ENCODE assay signal across 8 cellular contexts in the genomic region with DNA sequence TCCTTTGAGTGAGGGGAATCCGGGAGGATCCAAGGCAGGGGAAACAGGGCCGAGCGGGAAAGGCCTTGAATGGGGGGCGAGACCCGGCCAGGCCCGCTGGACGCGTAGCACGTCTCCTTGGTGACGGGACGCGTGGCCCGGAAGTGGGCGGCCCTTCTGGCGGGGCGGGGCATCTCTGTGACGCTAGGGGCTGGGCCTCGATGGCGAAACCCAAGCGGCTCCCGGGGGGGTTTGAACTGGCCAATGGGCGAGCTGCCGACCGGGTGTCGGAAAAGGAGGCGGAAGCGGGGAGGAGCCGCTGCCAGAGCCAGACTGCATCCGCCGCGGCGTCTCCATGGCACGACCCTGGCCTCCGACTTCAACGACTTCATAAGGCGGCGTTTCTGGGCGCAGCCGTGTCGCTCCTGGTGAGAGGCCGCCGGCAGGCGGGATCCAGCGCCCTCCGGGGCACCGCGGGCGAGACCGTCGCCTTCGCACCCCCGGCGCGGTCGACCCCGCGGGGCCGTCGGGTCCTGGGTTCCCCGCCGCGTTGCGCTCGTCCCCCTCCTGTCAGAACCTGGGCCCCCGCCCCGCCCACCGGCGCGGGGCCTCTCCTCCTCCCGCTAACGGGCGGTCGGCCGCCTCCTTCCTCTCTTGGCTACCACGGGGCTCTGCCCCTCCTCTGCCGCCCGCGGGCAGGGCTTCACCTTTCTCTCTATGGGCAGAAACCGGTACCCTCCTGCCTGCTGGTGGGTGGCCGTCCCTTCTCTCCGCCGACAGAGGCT. TPM values are rescaled to one million over a fixed set of nuclear protein-coding genes. Genes with fewer than 3 reads are reported as not detected.
A peak's percentile ranks its signal among the peaks of the same experiment; 100 is the strongest.
DNase-seq lines count a peak whose midpoint lies in the region; ATAC-seq, FAIRE-seq and TF ChIP-seq lines count a peak whose summit lies in the region.

A gene (plus strand): TSS at position 158 of the 764 bp plus-strand sequence. CDS start 86 bp downstream, at position 244.

- peak within 1 kb of the TSS; percentile 87 for H2BK120ac ChIP-seq in trophoblast cell (ENCODE audit: insufficient read depth, low read length, poor library complexity)

- peak within 1 kb of the TSS; percentile 85 for H4K12ac ChIP-seq in trophoblast cell (ENCODE audit: low read depth, low read length)

- H3K14ac ChIP-seq in trophoblast cell (ENCODE audit: low read length) = peak within 1 kb of the TSS; percentile 73

- H3K9me3 Mint-ChIP-seq in activated naive CD8-positive, alpha-beta T cell treated with anti-CD3 and anti-CD28 coated beads, Interleukin-2, amount 50 U/mL, for 24 hours = no peaks in the 10 kb centered on the region

- peak; percentile 99 for DNase-seq in GM12892 (ENCODE audit: insufficient read length)
- DNase-seq in NCI-H1436 treated with DMSO at 0.1 percent for 48 hours (lab: John Stamatoyannopoulos, UW) = peak; percentile 76
- DNase-seq in T follicular helper cell (ENCODE audit: low read depth) = peak; percentile 99
- peak; percentile 99 for DNase-seq in activated naive CD8-positive, alpha-beta T cell treated with anti-CD3 and anti-CD28 coated beads, Interleukin-2, amount 50 U/mL, for 24 hours
- DNase-seq in cardiac muscle cell (ENCODE audit: low read depth in 1 of 2, low spot score in 1 of 2) = peak; percentile 97 to 98
- DNase-seq in trophoblast cell = peak; percentile 98 to 99
- peak; percentile 95 to 97 for DNase-seq in tibial nerve (ENCODE audit: low spot score in 2 of 2)

- H3K27me3 ChIP-seq in cardiac muscle cell = no peaks in the 10 kb centered on the region
- no peaks in the 10 kb centered on the region for H3K27me3 ChIP-seq in trophoblast cell (ENCODE audit: insufficient read depth, low read length)
- H3K27me3 ChIP-seq in tibial nerve = no peaks in the 10 kb centered on the region

- peaks cover 3% of the 10 kb centered on the region for H3K79me2 ChIP-seq in trophoblast cell (ENCODE audit: control insufficient read depth, insufficient read depth, low read length, poor library complexity)

- peak within 1 kb of the TSS; percentile 87 for H3K4me3 Mint-ChIP-seq in activated naive CD8-positive, alpha-beta T cell treated with anti-CD3 and anti-CD28 coated beads, Interleukin-2, amount 50 U/mL, for 24 hours

- peak; percentile 85 for TF ChIP-seq POLR2A in GM12892 (IDR thresholded peaks at IDR 0.05; ENCODE audit: low read depth, low read length)
- TF ChIP-seq POLR2A in tibial nerve (IDR thresholded peaks at IDR 0.05) = peak in 1 of 2 donors; percentile 50

- peak within 1 kb of the TSS; percentile 89 for H3K4me3 ChIP-seq in cardiac muscle cell
- peak within 1 kb of the TSS; percentile 78 for H3K4me3 ChIP-seq in trophoblast cell (ENCODE audit: low read depth, low read length)
- peak within 1 kb of the TSS; percentile 79 to 94 (median 88) for H3K4me3 ChIP-seq in tibial nerve

- ATAC-seq in HG02840 (IDR thresholded peaks at IDR 0.05; ENCODE audit: low FRiP score, unreplicated experiment) = peak; percentile 84
- ATAC-seq in activated naive CD8-positive, alpha-beta T cell treated with anti-CD3 and anti-CD28 coated beads, Interleukin-2, amount 50 U/mL, for 24 hours = peak; percentile 94

- peak; percentile 97 for FAIRE-seq in GM12892 (lab: Jason Lieb, UNC)

- H3K36me3 ChIP-seq in cardiac muscle cell (peaks cover 6% of the 10 kb centered on the region), trophoblast cell (ENCODE audit: control insufficient read depth in 1 of 2, insufficient read depth in 2 of 2, low read length in 2 of 2) (peaks cover 19% of the 10 kb centered on the region in 2 experiments), tibial nerve (peaks cover 0 to 18% (median 2%) of the 10 kb centered on the region in 3 donors)

- H3K9me3 ChIP-seq in cardiac muscle cell (ENCODE audit: low read depth) = no peaks in the 10 kb centered on the region
- H3K9me3 ChIP-seq in trophoblast cell (ENCODE audit: insufficient read depth, low read depth, low read length) = no peaks in the 10 kb centered on the region
- no peaks in the 10 kb centered on the region for H3K9me3 ChIP-seq in tibial nerve

- H4K8ac ChIP-seq in trophoblast cell (ENCODE audit: low read depth, low read length) = peak within 1 kb of the TSS; percentile 80

- peak within 1 kb of the TSS; percentile 42 for H2BK12ac ChIP-seq in trophoblast cell (ENCODE audit: low read length)

- peak within 1 kb of the TSS; percentile 91 for H3K27ac Mint-ChIP-seq in activated naive CD8-positive, alpha-beta T cell treated with anti-CD3 and anti-CD28 coated beads, Interleukin-2, amount 50 U/mL, for 24 hours

- H4K91ac ChIP-seq in trophoblast cell (ENCODE audit: low read depth, low read length) = peak within 1 kb of the TSS; percentile 81

- peak within 1 kb of the TSS; percentile 97 for H2AFZ ChIP-seq in trophoblast cell (ENCODE audit: insufficient read depth, low read length, poor library complexity)

- no peak within 1 kb of the TSS for H3K23ac ChIP-seq in trophoblast cell (ENCODE audit: low read length)

- peaks cover 16% of the 10 kb centered on the region for H3K36me3 Mint-ChIP-seq in activated naive CD8-positive, alpha-beta T cell treated with anti-CD3 and anti-CD28 coated beads, Interleukin-2, amount 50 U/mL, for 24 hours (ENCODE audit: low read depth)

- no peak for TF ChIP-seq CTCF in cardiac muscle cell (IDR thresholded peaks at IDR 0.05; ENCODE audit: low read depth, low read length)
- peak in 1 of 5 experiments; percentile 29 for TF ChIP-seq CTCF in tibial nerve (IDR thresholded peaks at IDR 0.05)

- peaks cover 9% of the 10 kb centered on the region for H3K79me1 ChIP-seq in trophoblast cell (ENCODE audit: low read length)

- peak within 1 kb of the TSS; percentile 91 for H3K9ac ChIP-seq in trophoblast cell (ENCODE audit: low read length)

- peak within 1 kb of the TSS; percentile 45 for H2BK5ac ChIP-seq in trophoblast cell (ENCODE audit: low read depth, low read length, poor library complexity)

- TF ChIP-seq EP300 in tibial nerve (IDR thresholded peaks at IDR 0.05) = peak; percentile 66 to 88

- no peaks in the 10 kb centered on the region for H3K27me3 Mint-ChIP-seq in activated naive CD8-positive, alpha-beta T cell treated with anti-CD3 and anti-CD28 coated beads, Interleukin-2, amount 50 U/mL, for 24 hours

- H3K4ac ChIP-seq in trophoblast cell (ENCODE audit: low read depth, low read length) = peak within 1 kb of the TSS; percentile 80

- H3K27ac ChIP-seq in cardiac muscle cell (peak within 1 kb of the TSS; percentile 69), trophoblast cell (ENCODE audit: low read depth, low read length) (peak within 1 kb of the TSS; percentile 72), tibial nerve (peak within 1 kb of the TSS; percentile 58 to 91 (median 89))

- H3K4me1 Mint-ChIP-seq in activated naive CD8-positive, alpha-beta T cell treated with anti-CD3 and anti-CD28 coated beads, Interleukin-2, amount 50 U/mL, for 24 hours = peaks cover 15% of the 10 kb centered on the region

- peak within 1 kb of the TSS; percentile 84 for H3K18ac ChIP-seq in trophoblast cell (ENCODE audit: low read length)

- H3K4me2 ChIP-seq in trophoblast cell (ENCODE audit: low read length) = peak within 1 kb of the TSS; percentile 86

- WGBS in trophoblast cell (ENCODE audit: extremely low coverage, insufficient coverage, insufficient read length) = no CpG with 5 or more reads among the region's 82 CpGs
- 0 to 1% methylated on average over 46 to 80 of the region's 82 CpGs for WGBS in tibial nerve, 2 donors

- H2AK5ac ChIP-seq in trophoblast cell (ENCODE audit: low read length) = peak within 1 kb of the TSS; percentile 91

- no peaks in the 10 kb centered on the region for H3K4me1 ChIP-seq in cardiac muscle cell (ENCODE audit: low read depth)
- H3K4me1 ChIP-seq in trophoblast cell (ENCODE audit: control insufficient read depth in 1 of 2, insufficient read depth in 2 of 2, low read length in 2 of 2) = peaks cover 2 to 10% of the 10 kb centered on the region in 2 experiments
- H3K4me1 ChIP-seq in tibial nerve = peaks cover 0 to 16% (median 9%) of the 10 kb centered on the region in 4 donors

RNA-seq across cellular contexts. Expression of the gene that starts here (rescaled TPM):
- 23.2 TPM for polyA plus RNA-seq in GM12892 (2012; ENCODE audit: missing spikeins)
- total RNA-seq in cardiac muscle cell = 31.5 and 66.9 TPM in 2 replicates
- polyA plus RNA-seq in cardiac muscle cell = 31.3 and 47.2 TPM in 2 replicates
- 34.5 and 36.5 TPM in 2 replicates for polyA plus RNA-seq in trophoblast cell (2013)
- total RNA-seq in tibial nerve = 10 to 100 TPM; 23.2 to 32.7 (median 25.8) TPM

Comparison
In these comparisons a context has a peak if more than half of its experiments do, and no peak if none do; other contexts are left out.
1. Peak in every context shown above with its lines: DNase-seq, ATAC-seq, H3K4me3 ChIP-seq and H3K27ac ChIP-seq.